Comparison of ENCODE assay signal across 1 cellular context in genomic region chr2:182584462-182584861, GRCh38.
TF ChIP-seq lines count a peak whose summit lies in the region.

No MANE protein-coding gene starts in this region.

TF ChIP-seq in GM12878, 131 proteins besides CTCF, POLR2A, EP300 and RAD21 (continued from another document):
- TF ChIP-seq ZBTB40 (IDR thresholded peaks at IDR 0.05; ENCODE audit: borderline replicate concordance), result no peak
- no peak for TF ChIP-seq DPF2 (IDR thresholded peaks at IDR 0.05)
- no peak for TF ChIP-seq WRNIP1 (IDR thresholded peaks at IDR 0.05; ENCODE audit: borderline replicate concordance, low read depth, low read length)
- TF ChIP-seq CHD1 (IDR thresholded peaks at IDR 0.05; ENCODE audit: low read depth, low read length), result no peak
- TF ChIP-seq EGR1 (IDR thresholded peaks at IDR 0.05; ENCODE audit: borderline replicate concordance in 1 of 2, low read depth in 2 of 2, low read length in 2 of 2), result no peak
- no peak for TF ChIP-seq ZNF622 (IDR thresholded peaks at IDR 0.05)
- no peak for TF ChIP-seq SMARCA5 (IDR thresholded peaks at IDR 0.05)
- no peak for TF ChIP-seq IRF4 (IDR thresholded peaks at IDR 0.05; ENCODE audit: low read depth, low read length)
- no peak for TF ChIP-seq MAX (IDR thresholded peaks at IDR 0.05; ENCODE audit: low read depth, low read length)
- no peak for TF ChIP-seq ZSCAN29 (IDR thresholded peaks at IDR 0.05)
- TF ChIP-seq PML (IDR thresholded peaks at IDR 0.05; ENCODE audit: low read length), result no peak
- TF ChIP-seq GATAD2B (conservative IDR thresholded peaks at IDR 0.05; ENCODE audit: low read depth), result no peak
- TF ChIP-seq SREBF1 (IDR thresholded peaks at IDR 0.05; ENCODE audit: low read length), result no peak
